25 cellular contexts compared by ENCODE assay signal in genomic region chr6:151436300-151436699, GRCh38. TPM values are rescaled to one million over a fixed set of nuclear protein-coding genes. Genes with fewer than 3 reads are reported as not detected.
DNase-seq lines count a peak whose midpoint lies in the region; ATAC-seq and TF ChIP-seq lines count a peak whose summit lies in the region.
"Had no signal": no experiment of that assay in that cellular context is flagged by ENCODE, and none has a peak within 500 bp of the region (broad histone marks: within the 10 kb centered on the region; RNA-seq: fewer than 3 reads in every experiment).

No MANE protein-coding gene starts in this region.

- H3K4me1 Mint-ChIP-seq in activated CD4-positive, alpha-beta T cell treated with anti-CD3 and anti-CD28 coated beads, Interleukin-2, amount 10 ng/mL, durations not matched to agents 24 days and 14 days, result peaks cover 11% of the 10 kb centered on the region

- TF ChIP-seq CTCF in ascending aorta (IDR thresholded peaks at IDR 0.05) (no peak), hepatocyte (IDR thresholded peaks at IDR 0.05; ENCODE audit: poor library complexity) (no peak), thoracic aorta (IDR thresholded peaks at IDR 0.05) (no peak), SK-N-SH (IDR thresholded peaks at IDR 0.05) (no peak)

- no peak overlapping the region for H3K9ac ChIP-seq in SK-N-SH

- H3K4me1 ChIP-seq in ascending aorta, result peaks cover 8 to 26% of the 10 kb centered on the region in 2 donors
- peaks cover 11% of the 10 kb centered on the region for H3K4me1 ChIP-seq in hepatocyte (ENCODE audit: insufficient read depth)
- H3K4me1 ChIP-seq in thoracic aorta (ENCODE audit: control insufficient read depth in 1 of 2, low read depth in 2 of 2), result peaks cover 26 to 56% of the 10 kb centered on the region in 2 donors
- H3K4me1 ChIP-seq in SK-N-SH (ENCODE audit: control insufficient read depth in 1 of 2, insufficient read depth in 2 of 2, low read depth in 1 of 2, low read length in 1 of 2), result peaks cover 0 to 18% of the 10 kb centered on the region in 2 experiments; a peak in 2 of 4 replicates

- POLR2A ChIA-PET in SK-N-SH (lab: Yijun Ruan, JAX), result no interaction called here

- DNase-seq in activated CD4-positive, alpha-beta T cell treated with anti-CD3 and anti-CD28 coated beads, Interleukin-2, amount 10 ng/mL, durations not matched to agents 24 days and 14 days, result no peak
- no peak for DNase-seq in activated CD4-positive, alpha-beta T cell treated with anti-CD3 and anti-CD28 coated beads for 48 hours
- DNase-seq in ascending aorta (ENCODE audit: low spot score in 2 of 2) (no peak), hepatocyte (ENCODE audit: low spot score) (no peak), thoracic aorta (ENCODE audit: low spot score) (no peak), NCI-H2081 (lab: John Stamatoyannopoulos, UW) (no peak), NCI-H226 (no peak), SK-N-SH (no peak)
- DNase-seq: 8988T; activated CD4-positive, CD25-positive, alpha-beta regulatory T cell treated with anti-CD3 and anti-CD28 coated beads, Interleukin-2, amount 50 U/mL, for 72 hours; COR-L47; DMS79 treated with DMSO at 0.1 percent for 48 hours; heart left ventricle; NCI-H1105 treated with DMSO at 0.1 percent for 48 hours; NCI-H2081 treated with DMSO at 0.1 percent for 48 hours; NCI-H446; OCI-M1; posterior cingulate gyrus; stimulated activated naive B cell treated with anti-CD40 and anti-IgM and Interleukin-4, amounts not matched to agents 10 μg/mL and 1 μg/mL and 100 μg/mL, for 72 hours had no signal

- H3K9me3 Mint-ChIP-seq in activated CD4-positive, alpha-beta T cell treated with anti-CD3 and anti-CD28 coated beads, Interleukin-2, amount 10 ng/mL, durations not matched to agents 24 days and 14 days, result no peaks in the 10 kb centered on the region
- H3K9me3 Mint-ChIP-seq: activated naive CD4-positive, alpha-beta T cell treated with anti-CD3 and anti-CD28 coated beads, Interleukin-2, amount 50 U/mL, for 72 hours; activated T-helper 1 cell treated with anti-CD3 and anti-CD28 coated beads, Interleukin-12 subunit alpha, Interleukin-12 subunit beta, Interleukin-2, Interleukin-4 antibody, amounts not matched to agents 30 ng/mL and 10 ng/mL and 1 ng/mL, durations not matched to agents 14 hours and 24 hours and 36 hours; natural killer cell treated with Interleukin-12 subunit alpha and Interleukin-12 subunit beta and Interleukin-15 and Interleukin-18, amount 100 ng/mL, for 72 hours; stimulated activated naive B cell treated with anti-CD40 and anti-IgM and Interleukin-4, amounts not matched to agents 10 μg/mL and 1 μg/mL and 100 μg/mL, for 72 hours had no signal

- H3K27me3 ChIP-seq in ascending aorta (no peaks in the 10 kb centered on the region), hepatocyte (no peaks in the 10 kb centered on the region), thoracic aorta (replicated peaks; ENCODE audit: insufficient read depth) (no peaks in the 10 kb centered on the region), SK-N-SH (ENCODE audit: insufficient read depth) (no peaks in the 10 kb centered on the region)
- H3K27me3 ChIP-seq: heart left ventricle had no signal

- H3K27ac Mint-ChIP-seq in activated CD4-positive, alpha-beta T cell treated with anti-CD3 and anti-CD28 coated beads, Interleukin-2, amount 10 ng/mL, durations not matched to agents 24 days and 14 days, result peak overlapping the region; percentile 15
- H3K27ac Mint-ChIP-seq: activated naive CD4-positive, alpha-beta T cell treated with anti-CD3 and anti-CD28 coated beads, Interleukin-2, amount 50 U/mL, for 72 hours; activated T-helper 1 cell treated with anti-CD3 and anti-CD28 coated beads, Interleukin-12 subunit alpha, Interleukin-12 subunit beta, Interleukin-2, Interleukin-4 antibody, amounts not matched to agents 30 ng/mL and 10 ng/mL and 1 ng/mL, durations not matched to agents 14 hours and 24 hours and 36 hours; natural killer cell treated with Interleukin-12 subunit alpha and Interleukin-12 subunit beta and Interleukin-15 and Interleukin-18, amount 100 ng/mL, for 72 hours; stimulated activated naive B cell treated with anti-CD40 and anti-IgM and Interleukin-4, amounts not matched to agents 10 μg/mL and 1 μg/mL and 100 μg/mL, for 72 hours had no signal

- no peak for ATAC-seq in thoracic aorta (ENCODE audit: insufficient number of reproducible peaks, low FRiP score, low read depth)
- ATAC-seq: activated naive CD4-positive, alpha-beta T cell treated with anti-CD3 and anti-CD28 coated beads, Interleukin-2, amount 50 U/mL, for 72 hours; natural killer cell treated with Interleukin-12 subunit alpha and Interleukin-12 subunit beta and Interleukin-15 and Interleukin-18, amount 100 ng/mL, for 72 hours; Right ventricle myocardium inferior; stimulated activated naive B cell treated with anti-CD40 and anti-IgM and Interleukin-4, amounts not matched to agents 10 μg/mL and 1 μg/mL and 100 μg/mL, for 72 hours had no signal

- H2AFZ ChIP-seq in hepatocyte, result no peak overlapping the region
- H2AFZ ChIP-seq in SK-N-SH (ENCODE audit: low read depth), result no peak overlapping the region

- H3K79me2 ChIP-seq in hepatocyte (peaks cover 69% of the 10 kb centered on the region), SK-N-SH (ENCODE audit: insufficient read depth) (peaks cover 77% of the 10 kb centered on the region)

- H4K20me1 ChIP-seq in hepatocyte (ENCODE audit: insufficient read depth, poor library complexity, severe bottlenecking) (no peaks in the 10 kb centered on the region), SK-N-SH (ENCODE audit: insufficient read depth) (peaks cover 17% of the 10 kb centered on the region)

- H3K4me3 ChIP-seq in ascending aorta, result no peak overlapping the region
- no peak overlapping the region for H3K4me3 ChIP-seq in hepatocyte
- H3K4me3 ChIP-seq in thoracic aorta, result peak overlapping the region; percentile 22
- H3K4me3 ChIP-seq in SK-N-SH (ENCODE audit: low read depth in 2 of 2, low read length in 1 of 2), result no peak overlapping the region
- H3K4me3 ChIP-seq: heart left ventricle, skin epidermis had no signal

- H3F3A ChIP-seq in SK-N-SH (replicated peaks; ENCODE audit: insufficient read depth), result peaks cover 5% of the 10 kb centered on the region

- CTCF ChIA-PET in SK-N-SH (lab: Yijun Ruan, JAX), result interaction anchor here (3.6 kb wide), 1 partner anchor 30 kb away, joined by 16 read pairs; no protein-coding TSS in a partner anchor

- H3K36me3 Mint-ChIP-seq in activated CD4-positive, alpha-beta T cell treated with anti-CD3 and anti-CD28 coated beads, Interleukin-2, amount 10 ng/mL, durations not matched to agents 24 days and 14 days (ENCODE audit: low read depth), result peaks cover 12% of the 10 kb centered on the region
- H3K36me3 Mint-ChIP-seq: activated naive CD4-positive, alpha-beta T cell treated with anti-CD3 and anti-CD28 coated beads, Interleukin-2, amount 50 U/mL, for 72 hours had no signal

- intact Hi-C loops in activated CD4-positive, alpha-beta T cell treated with anti-CD3 and anti-CD28 coated beads, Interleukin-2, amount 10 ng/mL, durations not matched to agents 24 days and 14 days (cut with micrococcal nuclease), result no loop called here
- intact Hi-C loops in ascending aorta (cut with DNase I), result loop anchor here (5.0 kb wide), 1 partner anchor 44 kb away; the partner anchor contains the start of gene ZBTB2

- peak overlapping the region; percentile 29 for H3K4me2 ChIP-seq in hepatocyte
- no peak overlapping the region for H3K4me2 ChIP-seq in SK-N-SH

- no peak for TF ChIP-seq EP300 in SK-N-SH (IDR thresholded peaks at IDR 0.05; ENCODE audit: borderline replicate concordance in 1 of 2, low read depth in 1 of 2, low read length in 1 of 2)

- TF ChIP-seq RAD21 in SK-N-SH (IDR thresholded peaks at IDR 0.05; ENCODE audit: low read length), result no peak

- H3K9me2 ChIP-seq in hepatocyte (replicated peaks; ENCODE audit: insufficient read depth) (no peaks in the 10 kb centered on the region), SK-N-SH (no peaks in the 10 kb centered on the region)

- H3K36me3 ChIP-seq in ascending aorta (peaks cover 5 to 12% of the 10 kb centered on the region in 2 donors), hepatocyte (replicated peaks; ENCODE audit: insufficient read depth, low read depth) (no peaks in the 10 kb centered on the region), thoracic aorta (peaks cover 2% of the 10 kb centered on the region), SK-N-SH (replicated peaks in 1 of 2; ENCODE audit: control insufficient read depth in 1 of 2, insufficient read depth in 2 of 2, low read length in 1 of 2) (peaks cover 37 to 38% of the 10 kb centered on the region in 2 experiments)

- 75% methylated on average over 3 of the region's 3 CpGs for WGBS in hepatocyte (ENCODE audit: low lambda C conversion rate, missing lambda C conversion rate)
- 56% methylated on average over 3 of the region's 3 CpGs for WGBS in SK-N-SH (ENCODE audit: low lambda C conversion rate)

- H3K27me3 Mint-ChIP-seq in activated CD4-positive, alpha-beta T cell treated with anti-CD3 and anti-CD28 coated beads, Interleukin-2, amount 10 ng/mL, durations not matched to agents 24 days and 14 days, result no peaks in the 10 kb centered on the region
- H3K27me3 Mint-ChIP-seq: natural killer cell treated with Interleukin-12 subunit alpha and Interleukin-12 subunit beta and Interleukin-15 and Interleukin-18, amount 100 ng/mL, for 72 hours; stimulated activated naive B cell treated with anti-CD40 and anti-IgM and Interleukin-4, amounts not matched to agents 10 μg/mL and 1 μg/mL and 100 μg/mL, for 72 hours had no signal

- H3K9me3 ChIP-seq in ascending aorta (no peaks in the 10 kb centered on the region), hepatocyte (ENCODE audit: low read depth) (no peaks in the 10 kb centered on the region), thoracic aorta (no peaks in the 10 kb centered on the region), SK-N-SH (no peaks in the 10 kb centered on the region)
- H3K9me3 ChIP-seq: heart left ventricle had no signal

- H3K27ac ChIP-seq in ascending aorta (peak overlapping the region; percentile 66 to 72), hepatocyte (peak overlapping the region; percentile 77), thoracic aorta (peak overlapping the region; percentile 59 to 65), SK-N-SH (ENCODE audit: low read depth in 2 of 2, low read length in 1 of 2) (peak overlapping the region in 1 of 2 experiments; percentile 48; a peak in 1 of 4 replicates)

- H3K4me3 Mint-ChIP-seq in activated CD4-positive, alpha-beta T cell treated with anti-CD3 and anti-CD28 coated beads, Interleukin-2, amount 10 ng/mL, durations not matched to agents 24 days and 14 days, result no peak overlapping the region
- H3K4me3 Mint-ChIP-seq: activated T-helper 1 cell treated with anti-CD3 and anti-CD28 coated beads, Interleukin-12 subunit alpha, Interleukin-12 subunit beta, Interleukin-2, Interleukin-4 antibody, amounts not matched to agents 30 ng/mL and 10 ng/mL and 1 ng/mL, durations not matched to agents 14 hours and 24 hours and 36 hours; natural killer cell treated with Interleukin-12 subunit alpha and Interleukin-12 subunit beta and Interleukin-15 and Interleukin-18, amount 100 ng/mL, for 72 hours; stimulated activated naive B cell treated with anti-CD40 and anti-IgM and Interleukin-4, amounts not matched to agents 10 μg/mL and 1 μg/mL and 100 μg/mL, for 72 hours had no signal

RNA-seq across cellular contexts. Expression of gene RMND1, which starts 15.6 kb away (rescaled TPM):
- 22.2 and 22.9 TPM in 2 replicates for total RNA-seq in activated CD4-positive, alpha-beta T cell treated with anti-CD3 and anti-CD28 coated beads, Interleukin-2, amount 10 ng/mL, durations not matched to agents 24 days and 14 days
- total RNA-seq in ascending aorta (3.8 TPM), hepatocyte (41.9 and 43.5 TPM in 2 replicates), thoracic aorta (10 to 100 TPM; 20.7 to 21.2 TPM)
- polyA plus RNA-seq in hepatocyte (24.1 and 27.1 TPM in 2 replicates), SK-N-SH (2012; rRNA removed) (14.8 and 17.9 TPM in 2 replicates)
- polyA plus RNA-seq in SK-N-SH (2012; cell fraction: cytosol; rRNA removed), result 21.2 and 23.7 TPM in 2 replicates
- 11.6 and 15.4 TPM in 2 replicates for polyA plus RNA-seq in SK-N-SH (2012; cell fraction: nucleus; rRNA removed)

RNA-seq across cellular contexts. Expression of gene ZBTB2, which starts 44.9 kb away (rescaled TPM):
- 21.4 and 22.2 TPM in 2 replicates for total RNA-seq in activated CD4-positive, alpha-beta T cell treated with anti-CD3 and anti-CD28 coated beads, Interleukin-2, amount 10 ng/mL, durations not matched to agents 24 days and 14 days
- total RNA-seq in ascending aorta, result 9.9 TPM
- total RNA-seq in hepatocyte, result 17.3 and 17.4 TPM in 2 replicates
- polyA plus RNA-seq in hepatocyte, result 10.2 and 10.6 TPM in 2 replicates
- total RNA-seq in thoracic aorta, result 1 to 10 TPM; 5.3 to 8.4 TPM
- 6.7 and 7.8 TPM in 2 replicates for polyA plus RNA-seq in SK-N-SH (2012; rRNA removed)
- polyA plus RNA-seq in SK-N-SH (2012; cell fraction: cytosol; rRNA removed), result 6.2 and 7.0 TPM in 2 replicates
- 3.3 and 5.3 TPM in 2 replicates for polyA plus RNA-seq in SK-N-SH (2012; cell fraction: nucleus; rRNA removed)

RNA-seq across cellular contexts. Expression of gene CCDC170, which starts 57.5 kb away (rescaled TPM):
- total RNA-seq in activated CD4-positive, alpha-beta T cell treated with anti-CD3 and anti-CD28 coated beads, Interleukin-2, amount 10 ng/mL, durations not matched to agents 24 days and 14 days, result not detected in 2 replicates
- not detected for total RNA-seq in ascending aorta
- total RNA-seq in hepatocyte, result 0.88 and 1.2 TPM in 2 replicates
- polyA plus RNA-seq in hepatocyte, result 0.60 and 1.2 TPM in 2 replicates
- total RNA-seq in thoracic aorta, result 1 to 10 TPM in 1 of 2 donors, under 1 TPM in 1; 0.81 to 1.5 TPM
- not detected in 2 replicates for polyA plus RNA-seq in SK-N-SH (2012; rRNA removed)
- polyA plus RNA-seq in SK-N-SH (2012; cell fraction: cytosol; rRNA removed), result not detected in 2 replicates
- polyA plus RNA-seq in SK-N-SH (2012; cell fraction: nucleus; rRNA removed), result not detected in 2 replicates
- total RNA-seq: activated CD8-positive, alpha-beta memory T cell treated with anti-CD3 and anti-CD28 coated beads for 36 hours; activated naive CD4-positive, alpha-beta T cell treated with anti-CD3 and anti-CD28 coated beads, Interleukin-2, amount 50 U/mL, for 72 hours; activated T-helper 1 cell treated with anti-CD3 and anti-CD28 coated beads, Interleukin-12 subunit alpha, Interleukin-12 subunit beta, Interleukin-2, Interleukin-4 antibody, amounts not matched to agents 30 ng/mL and 10 ng/mL and 1 ng/mL, durations not matched to agents 14 hours and 24 hours and 36 hours; natural killer cell treated with Interleukin-12 subunit alpha and Interleukin-12 subunit beta and Interleukin-15 and Interleukin-18, amount 100 ng/mL, for 72 hours had no signal
